22 cellular contexts compared by ENCODE assay signal in the genomic region with DNA sequence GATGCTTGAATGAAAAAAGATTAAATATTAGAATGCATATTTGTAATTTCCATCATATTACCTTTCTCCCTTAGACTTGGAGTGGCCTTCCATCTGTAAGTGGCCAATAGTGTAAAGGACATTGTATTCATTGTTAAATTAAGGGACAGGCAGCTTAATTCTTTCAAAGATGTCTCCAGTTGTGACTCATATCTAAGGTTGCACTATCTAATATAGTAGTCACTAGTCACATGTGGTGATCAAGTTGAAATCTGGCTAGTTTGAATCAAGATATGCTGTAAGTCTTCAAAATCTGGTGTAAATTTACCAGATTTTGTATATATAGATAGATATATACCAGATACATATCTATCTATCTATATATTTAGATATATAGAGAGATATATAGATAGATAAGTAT.
"Had no signal": no experiment of that assay in that cellular context is flagged by ENCODE, and none has a peak within 500 bp of the region (broad histone marks: within the 10 kb centered on the region; RNA-seq: fewer than 3 reads in every experiment).

No MANE protein-coding gene starts in this region.

- H3K36me3 Mint-ChIP-seq: activated naive CD8-positive, alpha-beta T cell treated with anti-CD3 and anti-CD28 coated beads for 36 hours; natural killer cell had no signal

- ATAC-seq: activated T-cell treated with anti-CD3 and anti-CD28 coated beads, Interleukin-2, amount 50 U/mL, for 4 hours; left ventricle myocardium superior; natural killer cell; sciatic nerve had no signal

- H3K4me1 ChIP-seq: upper lobe of left lung had no signal

- H3K27me3 ChIP-seq: upper lobe of left lung had no signal

- H3K4me3 Mint-ChIP-seq: activated B cell treated with CpG ODN at 0.5 μM for 24 hours; activated naive CD8-positive, alpha-beta T cell treated with anti-CD3 and anti-CD28 coated beads for 36 hours; activated T-cell treated with anti-CD3 and anti-CD28 coated beads, Interleukin-2, amount 50 U/mL, for 4 hours; central memory CD8-positive, alpha-beta T cell; natural killer cell had no signal

- H3K27ac ChIP-seq: upper lobe of left lung had no signal

- H3K9me3 ChIP-seq: upper lobe of left lung had no signal

- H3K27ac Mint-ChIP-seq: activated B cell treated with CpG ODN at 0.5 μM for 24 hours; activated naive CD8-positive, alpha-beta T cell treated with anti-CD3 and anti-CD28 coated beads for 36 hours; activated T-helper 2 cell treated with anti-CD3 and anti-CD28 coated beads, Interferon-gamma antibody, Interleukin-2, Interleukin-4, amounts not matched to agents 10 μg/mL and 5 μg/mL and 100 μg/mL, durations not matched to agents 14 hours and 24 hours and 36 hours; natural killer cell had no signal

- H3K4me1 Mint-ChIP-seq: central memory CD8-positive, alpha-beta T cell; natural killer cell had no signal

- DNase-seq: activated B cell treated with CpG ODN at 0.5 μM for 24 hours; activated CD4-positive, alpha-beta T cell treated with anti-CD3 and anti-CD28 coated beads for 4 hours; activated CD4-positive, alpha-beta T cell treated with anti-CD3 and anti-CD28 coated beads, Interleukin-2, amount 50 U/mL, for 48 hours; activated CD8-positive, alpha-beta memory T cell treated with anti-CD3 and anti-CD28 coated beads, Interleukin-2, amount 50 U/mL, for 48 hours; activated naive CD4-positive, alpha-beta T cell treated with Interleukin-2 at 50 U/mL for 16 hours; activated naive CD8-positive, alpha-beta T cell treated with anti-CD3 and anti-CD28 coated beads for 36 hours; activated T-cell treated with anti-CD3 and anti-CD28 coated beads, Interleukin-2, amount 50 U/mL, for 4 hours; effector memory CD4-positive, alpha-beta T cell; foreskin melanocyte; kidney glomerular epithelial cell; left ventricle myocardium superior; mammary epithelial cell; midbrain; natural killer cell; stimulated activated CD4-positive, alpha-beta T cell treated with anti-CD3 and anti-CD28 coated beads, Interleukin-2, amount 100 ng/mL, for 48 hours; stimulated activated CD8-positive, alpha-beta memory T cell treated with anti-CD3 and anti-CD28 coated beads, Interleukin-4, amount 100 ng/mL, for 48 hours; stimulated activated naive CD4-positive, alpha-beta T cell treated with Interleukin-2 at 50 U/mL for 16 hours; T-helper 1 cell; upper lobe of left lung had no signal

- H3K9me3 Mint-ChIP-seq: activated B cell treated with CpG ODN at 0.5 μM for 24 hours; activated naive CD8-positive, alpha-beta T cell treated with anti-CD3 and anti-CD28 coated beads for 36 hours; activated T-cell treated with anti-CD3 and anti-CD28 coated beads, Interleukin-2, amount 50 U/mL, for 4 hours; activated T-helper 2 cell treated with anti-CD3 and anti-CD28 coated beads, Interferon-gamma antibody, Interleukin-2, Interleukin-4, amounts not matched to agents 10 μg/mL and 5 μg/mL and 100 μg/mL, durations not matched to agents 14 hours and 24 hours and 36 hours; central memory CD8-positive, alpha-beta T cell; natural killer cell had no signal

- H3K4me3 ChIP-seq: upper lobe of left lung had no signal
